In genomic region chr2:17122887-17123501, GRCh38 we compare ENCODE assay signal across 1 cellular context.
A peak's percentile ranks its signal among the peaks of the same experiment; 100 is the strongest.
TF ChIP-seq lines count a peak whose summit lies in the region.

No MANE protein-coding gene starts in this region.

TF ChIP-seq in K562, 482 proteins besides CTCF, POLR2A, EP300 and RAD21 (continued from another document and continues in another):
- TF ChIP-seq HIVEP1 (CRISPR knock-in tag; IDR thresholded peaks at IDR 0.05) (0 out of 2 replicates have a peak, but pooled peaks have one; percentile 17), HDAC2 (IDR thresholded peaks at IDR 0.05) (peak; percentile 77; the same call in 1 of the 2 replicates), DEAF1 (CRISPR knock-in tag; IDR thresholded peaks at IDR 0.05) (peak; percentile 18; the same call in 1 of the 2 replicates), GTF2F1 (IDR thresholded peaks at IDR 0.05; ENCODE audit: low read depth, low read length) (no peak), E4F1 (CRISPR knock-in tag; IDR thresholded peaks at IDR 0.05; ENCODE audit: borderline replicate concordance) (no peak), KLF13 (tag; IDR thresholded peaks at IDR 0.05; ENCODE audit: borderline replicate concordance, low read depth) (no peak), ZBED1 (IDR thresholded peaks at IDR 0.05) (peak; percentile 72; the same call in 1 of the 2 replicates), CEBPG (CRISPR knock-in tag; IDR thresholded peaks at IDR 0.05) (no peak), CEBPG (tag; conservative IDR thresholded peaks at IDR 0.05 in 1 of 2, IDR thresholded peaks at IDR 0.05 in 1 of 2) (0 out of 4 replicates have a peak, but pooled peaks of 1 of the 2 experiments have one; percentile 37), KLF16 (IDR thresholded peaks at IDR 0.05) (peak; percentile 89), HMG20B (CRISPR knock-in tag; IDR thresholded peaks at IDR 0.05) (no peak), NCOA1 (IDR thresholded peaks at IDR 0.05; ENCODE audit: low read depth) (peak; percentile 68; the same call in 1 of the 2 replicates), CTBP1 (IDR thresholded peaks at IDR 0.05; ENCODE audit: borderline replicate concordance) (peak; percentile 97), SUPT5H (IDR thresholded peaks at IDR 0.05) (no peak), CREB1 (IDR thresholded peaks at IDR 0.05) (peak; percentile 37; the same call in 1 of the 2 replicates), CREB1 (CRISPR knock-in tag; IDR thresholded peaks at IDR 0.05) (no peak), MNT (conservative IDR thresholded peaks at IDR 0.05) (0 out of 4 replicates have a peak, but pooled peaks of 1 of the 2 experiments have one; percentile 28), TEAD4 (IDR thresholded peaks at IDR 0.05; ENCODE audit: low read length) (peak; percentile 97), TEAD4 (CRISPR knock-in tag; IDR thresholded peaks at IDR 0.05; ENCODE audit: borderline replicate concordance) (no peak), ZEB2 (IDR thresholded peaks at IDR 0.05) (peak; percentile 55; the same call in 1 of the 2 replicates), POLR2H (tag; IDR thresholded peaks at IDR 0.05; ENCODE audit: low read depth) (peak; percentile 47; the same call in 1 of the 2 replicates), ZBTB2 (IDR thresholded peaks at IDR 0.05) (no peak), ZMIZ1 (IDR thresholded peaks at IDR 0.05; ENCODE audit: low read depth in 2 of 2, low read length in 2 of 2) (peak in 1 of 2 experiments; percentile 92; a peak in 2 of 4 replicates), NKRF (IDR thresholded peaks at IDR 0.05; ENCODE audit: borderline replicate concordance) (no peak), POLR2G (IDR thresholded peaks at IDR 0.05; ENCODE audit: low read depth, low read length) (no peak), ZNF583 (CRISPR knock-in tag; IDR thresholded peaks at IDR 0.05) (no peak), ZBTB33 (CRISPR knock-in tag; IDR thresholded peaks at IDR 0.05) (no peak), NR2C2 (CRISPR knock-in tag; IDR thresholded peaks at IDR 0.05) (no peak), NR2C2 (tag; IDR thresholded peaks at IDR 0.05) (0 out of 2 replicates have a peak, but pooled peaks have one; percentile 38), ZNF146 (CRISPR knock-in tag; IDR thresholded peaks at IDR 0.05; ENCODE audit: unreplicated experiment) (no peak), ZNF655 (CRISPR knock-in tag; IDR thresholded peaks at IDR 0.05) (no peak)
